8 cellular contexts compared by ENCODE assay signal in genomic region chr1:86914998-86915736, GRCh38. TPM values are rescaled to one million over a fixed set of nuclear protein-coding genes. Genes with fewer than 3 reads are reported as not detected.
DNase-seq lines count a peak whose midpoint lies in the region; ATAC-seq and TF ChIP-seq lines count a peak whose summit lies in the region.

No MANE protein-coding gene starts in this region.

- TF ChIP-seq POLR2A in lower leg skin (IDR thresholded peaks at IDR 0.05) = no peak

- WGBS in lower leg skin, 2 donors = 0 to 1% methylated on average over 37 to 43 of the region's 43 CpGs

- ATAC-seq in HG02970 (IDR thresholded peaks at IDR 0.05; ENCODE audit: low FRiP score, unreplicated experiment) (peak; percentile 10), HG03457 (IDR thresholded peaks at IDR 0.05; ENCODE audit: unreplicated experiment) (no peak)

- intact Hi-C loops in dorsolateral prefrontal cortex (cut with DNase I) = loop anchor here (10.0 kb wide), 4 partner anchors 50 to 210 kb away; partner anchors contain the start of gene SH3GLB1 (in 2 of the 2)
- intact Hi-C loops in lower leg skin (cut with DNase I; ENCODE audit: low total_unique reads) = no loop called here

- peak overlapping the region in 58 of 59 donors; percentile 9 to 98 (median 82) for H3K27ac ChIP-seq in dorsolateral prefrontal cortex

- H3K4me3 ChIP-seq in GM12865 (ENCODE audit: low read depth, low read length) = peak overlapping the region; percentile 97
- peak overlapping the region; percentile 61 to 99 (median 89) for H3K4me3 ChIP-seq in dorsolateral prefrontal cortex
- H3K4me3 ChIP-seq in lower leg skin (ENCODE audit: low read depth, poor library complexity, severe bottlenecking) = peak overlapping the region; percentile 76

- DNase-seq in GM12865 (ENCODE audit: low read depth) (peak; percentile 70), NCI-H2196 treated with DMSO at 0.1 percent for 48 hours (lab: John Stamatoyannopoulos, UW; ENCODE audit: unreplicated experiment) (peak; percentile 47), dorsolateral prefrontal cortex (peak; percentile 39 to 66 (median 58)), lower leg skin (ENCODE audit: low spot score in 2 of 2) (peak; percentile 45 to 93)
- DNase-seq in activated CD4-positive, alpha-beta T cell treated with anti-CD3 and anti-CD28 coated beads for 4 hours = peak; percentile 41 to 43
- DNase-seq in stimulated activated CD4-positive, alpha-beta T cell treated with anti-CD3 and anti-CD28 coated beads, TNF-alpha, amount 100 ng/mL, for 1 hour (ENCODE audit: low read depth in 3 of 3, low spot score in 1 of 3) = peak in 2 of 3 donors; percentile 5 to 9

- TF ChIP-seq CTCF in GM12865 (IDR thresholded peaks at IDR 0.05; ENCODE audit: insufficient read depth, low read depth, low read length, missing control alignments) = no peak
- peak in 4 of 56 donors; percentile 4 to 9 (median 6) for TF ChIP-seq CTCF in dorsolateral prefrontal cortex (IDR thresholded peaks at IDR 0.05 in 54 of 56, conservative IDR thresholded peaks at IDR 0.05 in 2 of 56; ENCODE audit: low read depth in 1 of 56, partially characterized antibody in 56 of 56)
- no peak for TF ChIP-seq CTCF in lower leg skin (IDR thresholded peaks at IDR 0.05)

- no peaks in the 10 kb centered on the region for H3K27me3 ChIP-seq in dorsolateral prefrontal cortex

RNA-seq across cellular contexts. Expression of gene HS2ST1, which starts 0.7 kb away (rescaled TPM):
- total RNA-seq in dorsolateral prefrontal cortex (10 to 100 TPM; 15.9 to 51.2 (median 33.7) TPM), lower leg skin (10 to 100 TPM in 3 of 4 donors, 1 to 10 TPM in 1; 9.0 to 11.8 (median 10.7) TPM)

RNA-seq across cellular contexts. Expression of gene SELENOF, which starts 1.2 kb away (rescaled TPM):
- total RNA-seq in dorsolateral prefrontal cortex (100 to 1,000 TPM in 98 of 120 experiments, 10 to 100 TPM in 22; 81.1 to 146 (median 111) TPM), lower leg skin (10 to 100 TPM; 52.2 to 92.4 (median 88.0) TPM)

Comparison
In these comparisons a context has a peak if more than half of its experiments do, and no peak if none do; other contexts are left out.
1. DNase-seq: peak in every context shown above with its lines; median percentile 70 in GM12865; 69 in lower leg skin; 58 in dorsolateral prefrontal cortex; 47 in NCI-H2196 treated with DMSO at 0.1 percent for 48 hours; 42 in activated CD4-positive, alpha-beta T cell treated with anti-CD3 and anti-CD28 coated beads for 4 hours; 7 in stimulated activated CD4-positive, alpha-beta T cell treated with anti-CD3 and anti-CD28 coated beads, TNF-alpha, amount 100 ng/mL, for 1 hour.